In the genomic region with DNA sequence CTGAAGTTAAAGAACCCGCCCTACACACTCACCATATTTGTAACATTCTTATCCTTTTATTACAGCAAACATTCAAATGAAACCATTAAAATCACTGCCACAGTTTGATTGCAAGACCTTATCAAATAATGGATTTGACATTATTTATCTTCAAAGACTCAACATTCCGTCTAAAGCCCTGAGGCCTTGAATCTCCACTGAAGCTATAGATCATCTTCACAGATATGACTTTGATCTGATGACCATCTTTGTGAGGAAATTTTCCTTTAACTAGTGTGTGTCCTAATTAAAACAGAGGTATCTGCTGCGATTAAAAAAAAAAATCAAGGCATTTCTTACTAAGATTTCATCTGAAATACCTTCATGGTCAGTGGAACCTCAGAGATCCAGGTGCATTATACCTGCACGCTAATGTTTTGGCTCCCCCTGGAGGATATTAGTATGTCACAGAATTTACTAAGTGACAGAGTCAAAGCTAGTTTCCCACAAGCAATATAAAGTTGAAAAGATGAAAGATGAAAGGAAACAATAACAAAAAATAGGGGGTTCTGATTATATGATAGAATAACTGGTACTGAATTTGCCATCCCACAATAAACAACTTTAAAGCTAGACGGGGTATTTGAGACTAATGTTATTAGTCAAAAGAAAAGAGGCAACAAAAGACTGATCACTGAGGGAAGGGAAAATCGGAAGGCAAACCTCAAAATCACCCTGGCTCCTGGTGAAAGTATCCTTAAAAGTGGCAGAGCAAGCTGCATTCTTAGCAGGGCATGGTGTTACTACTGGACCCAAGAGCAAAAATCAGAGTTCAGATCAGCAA, we compare ENCODE assay signal across 8 cellular contexts.
A peak's percentile ranks its signal among the peaks of the same experiment; 100 is the strongest.
DNase-seq lines count a peak whose midpoint lies in the region; ATAC-seq and TF ChIP-seq lines count a peak whose summit lies in the region.

No MANE protein-coding gene starts in this region.

- ATAC-seq in HG03280 (IDR thresholded peaks at IDR 0.05; ENCODE audit: unreplicated experiment): no peak
- ATAC-seq in GM21825 (IDR thresholded peaks at IDR 0.05; ENCODE audit: unreplicated experiment): no peak

- no peak overlapping the region for H3K27ac Mint-ChIP-seq in CD14-positive monocyte

- no peak overlapping the region for H3K4me3 Mint-ChIP-seq in CD14-positive monocyte

- peaks cover 0 to 6% (median 0%) of the 10 kb centered on the region in 7 donors for H3K9me3 Mint-ChIP-seq in CD14-positive monocyte

- in situ Hi-C loops in astrocyte of the spinal cord (cut with HindIII; ENCODE audit: low sequenced_read_pairs): no loop called here

- no peaks in the 10 kb centered on the region for H3K27me3 Mint-ChIP-seq in CD14-positive monocyte (ENCODE audit: low read depth in 3 of 3)

- no peak overlapping the region for H3K4me3 ChIP-seq in astrocyte of the spinal cord (ENCODE audit: low read depth, low read length)

- no peaks in the 10 kb centered on the region for H3K4me1 Mint-ChIP-seq in CD14-positive monocyte

- no peaks in the 10 kb centered on the region for H3K36me3 Mint-ChIP-seq in CD14-positive monocyte

- intact Hi-C loops in CD14-positive monocyte (cut with micrococcal nuclease): no loop called here

- peak; percentile 70 for TF ChIP-seq CTCF in LNCAP (IDR thresholded peaks at IDR 0.05)
- peak; percentile 59 for TF ChIP-seq CTCF in astrocyte of the spinal cord (IDR thresholded peaks at IDR 0.05; ENCODE audit: low read depth, low read length)
- no peak for TF ChIP-seq CTCF in CD14-positive monocyte (IDR thresholded peaks at IDR 0.05)

- DNase-seq in EL (peak; percentile 27), astrocyte of the spinal cord (ENCODE audit: low read depth, low spot score) (peak; percentile 56), myocyte (ENCODE audit: low read depth) (peak; percentile 35), CD14-positive monocyte (ENCODE audit: low spot score) (no peak), NOMO-1 treated with dmso at 0.1 percent for 144 hours (lab: John Stamatoyannopoulos, UW; ENCODE audit: unreplicated experiment) (no peak)

Comparison
In these comparisons a context has a peak if more than half of its experiments do, and no peak if none do; other contexts are left out.
1. DNase-seq: peak in EL (single experiment), astrocyte of the spinal cord (single experiment) and myocyte (single experiment); none in CD14-positive monocyte (single experiment) and NOMO-1 treated with dmso at 0.1 percent for 144 hours (single experiment).